In genomic region chr12:19546027-19546426, GRCh38 we compare ENCODE assay signal across 20 cellular contexts.
DNase-seq lines count a peak whose midpoint lies in the region; ATAC-seq and TF ChIP-seq lines count a peak whose summit lies in the region.
"Had no signal": no experiment of that assay in that cellular context is flagged by ENCODE, and none has a peak within 500 bp of the region (broad histone marks: within the 10 kb centered on the region; RNA-seq: fewer than 3 reads in every experiment).

No MANE protein-coding gene starts in this region.

- H3K9ac ChIP-seq in Karpas-422 (ENCODE audit: low read length), result no peak overlapping the region
- H3K9ac ChIP-seq: parathyroid adenoma had no signal

- intact Hi-C loops in Right ventricle myocardium inferior (cut with DNase I), result no loop called here
- intact Hi-C loops in cardiac septum (cut with DNase I), result no loop called here

- no peaks in the 10 kb centered on the region for H3K9me3 Mint-ChIP-seq in osteocyte (ENCODE audit: unreplicated experiment)
- H3K9me3 Mint-ChIP-seq in stimulated activated effector memory CD8-positive, alpha-beta T cell treated with anti-CD3 and anti-CD28 coated beads, Interleukin-12 subunit alpha, Interleukin-12 subunit beta, amount 100 ng/mL, for 72 hours, result no peaks in the 10 kb centered on the region
- H3K9me3 Mint-ChIP-seq: activated CD4-positive, alpha-beta T cell treated with anti-CD3 and anti-CD28 coated beads, Interleukin-2, amount 10 ng/mL, durations not matched to agents 24 days and 14 days; activated T-helper 17 cell treated with anti-CD3 and anti-CD28 coated beads, Interleukin-2, amount 50 U/mL, for 72 hours; central memory CD8-positive, alpha-beta T cell had no signal

- H3K4me3 ChIP-seq in foreskin fibroblast (ENCODE audit: low read depth in 1 of 2, low read length in 2 of 2) (no peak overlapping the region), Karpas-422 (ENCODE audit: low read length) (no peak overlapping the region)
- H3K4me3 ChIP-seq: A549, GM12878, lung, MG63 had no signal

- H2AFZ ChIP-seq in Karpas-422 (ENCODE audit: low read length), result no peak overlapping the region
- H2AFZ ChIP-seq: parathyroid adenoma had no signal

- no peak for TF ChIP-seq CTCF in foreskin fibroblast (IDR thresholded peaks at IDR 0.05; ENCODE audit: low read depth, low read length)
- TF ChIP-seq CTCF in osteocyte (IDR thresholded peaks at IDR 0.05), result no peak

- H3K4me3 Mint-ChIP-seq in osteocyte (ENCODE audit: unreplicated experiment), result no peak overlapping the region
- H3K4me3 Mint-ChIP-seq in stimulated activated effector memory CD8-positive, alpha-beta T cell treated with anti-CD3 and anti-CD28 coated beads, Interleukin-12 subunit alpha, Interleukin-12 subunit beta, amount 100 ng/mL, for 72 hours, result no peak overlapping the region
- H3K4me3 Mint-ChIP-seq: activated CD4-positive, alpha-beta T cell treated with anti-CD3 and anti-CD28 coated beads, Interleukin-2, amount 10 ng/mL, durations not matched to agents 24 days and 14 days; activated T-helper 17 cell treated with anti-CD3 and anti-CD28 coated beads, Interleukin-2, amount 50 U/mL, for 72 hours; central memory CD8-positive, alpha-beta T cell had no signal

- no peaks in the 10 kb centered on the region for H3K9me2 ChIP-seq in Karpas-422 (replicated peaks; ENCODE audit: insufficient read depth, low read length)

- no peak overlapping the region for H3K27ac ChIP-seq in Karpas-422 (ENCODE audit: low read length)
- H3K27ac ChIP-seq: A549, parathyroid adenoma had no signal

- no peaks in the 10 kb centered on the region for H3K36me3 ChIP-seq in Karpas-422 (ENCODE audit: insufficient read depth, low read length)
- H3K36me3 ChIP-seq: MG63 had no signal

- H3K4me1 Mint-ChIP-seq in osteocyte (ENCODE audit: unreplicated experiment), result peaks cover 39% of the 10 kb centered on the region
- peaks cover 6% of the 10 kb centered on the region for H3K4me1 Mint-ChIP-seq in stimulated activated effector memory CD8-positive, alpha-beta T cell treated with anti-CD3 and anti-CD28 coated beads, Interleukin-12 subunit alpha, Interleukin-12 subunit beta, amount 100 ng/mL, for 72 hours
- H3K4me1 Mint-ChIP-seq: activated CD4-positive, alpha-beta T cell treated with anti-CD3 and anti-CD28 coated beads, Interleukin-2, amount 10 ng/mL, durations not matched to agents 24 days and 14 days; central memory CD8-positive, alpha-beta T cell had no signal

- H3K9me3 ChIP-seq in Karpas-422 (ENCODE audit: low read length), result no peaks in the 10 kb centered on the region
- H3K9me3 ChIP-seq: A549, MG63 had no signal

- no peaks in the 10 kb centered on the region for H4K20me1 ChIP-seq in Karpas-422 (ENCODE audit: insufficient read depth, low read depth, low read length)

- H3K4me1 ChIP-seq in Karpas-422 (ENCODE audit: low read length), result no peaks in the 10 kb centered on the region
- H3K4me1 ChIP-seq: A549, parathyroid adenoma had no signal

- no peak for DNase-seq in Right ventricle myocardium inferior (ENCODE audit: missing footprints)
- no peak for DNase-seq in cardiac septum (ENCODE audit: low spot score)
- DNase-seq in foreskin fibroblast, result peak; percentile 40 to 68
- no peak for DNase-seq in osteocyte (ENCODE audit: extremely low spot score, unreplicated experiment)
- DNase-seq in stimulated activated naive CD4-positive, alpha-beta T cell (lab: John Stamatoyannopoulos, UW), result no peak
- no peak for DNase-seq in Karpas-422
- no peak for DNase-seq in stimulated activated effector memory CD8-positive, alpha-beta T cell treated with anti-CD3 and anti-CD28 coated beads, Interleukin-12 subunit alpha, Interleukin-12 subunit beta, amount 100 ng/mL, for 72 hours (ENCODE audit: low spot score in 2 of 2)
- DNase-seq: activated CD4-positive, alpha-beta T cell treated with anti-CD3 and anti-CD28 coated beads, Interleukin-2, amount 10 ng/mL, durations not matched to agents 24 days and 14 days; glutamatergic neuron; H7; MG63; NCI-H2227 treated with DMSO at 0.1 percent for 48 hours; OCI-M1 had no signal

- no peak overlapping the region for H3K4me2 ChIP-seq in Karpas-422 (ENCODE audit: low read depth, low read length, poor library complexity, severe bottlenecking)
- H3K4me2 ChIP-seq: A549 had no signal

- H3K27ac Mint-ChIP-seq in osteocyte (ENCODE audit: unreplicated experiment), result peak overlapping the region; percentile 73
- no peak overlapping the region for H3K27ac Mint-ChIP-seq in stimulated activated effector memory CD8-positive, alpha-beta T cell treated with anti-CD3 and anti-CD28 coated beads, Interleukin-12 subunit alpha, Interleukin-12 subunit beta, amount 100 ng/mL, for 72 hours
- H3K27ac Mint-ChIP-seq: activated CD4-positive, alpha-beta T cell treated with anti-CD3 and anti-CD28 coated beads, Interleukin-2, amount 10 ng/mL, durations not matched to agents 24 days and 14 days; activated T-helper 17 cell treated with anti-CD3 and anti-CD28 coated beads, Interleukin-2, amount 50 U/mL, for 72 hours had no signal

- peak; percentile 75 for ATAC-seq in Right ventricle myocardium inferior
- ATAC-seq in activated CD4-positive, CD25-positive, alpha-beta regulatory T cell treated with anti-CD3 and anti-CD28 coated beads, Interleukin-2, amount 50 U/mL, for 24 hours, result no peak
- no peak for ATAC-seq in stimulated activated effector memory CD8-positive, alpha-beta T cell treated with anti-CD3 and anti-CD28 coated beads, Interleukin-12 subunit alpha, Interleukin-12 subunit beta, amount 100 ng/mL, for 72 hours
- ATAC-seq: A549; activated T-helper 17 cell treated with anti-CD3 and anti-CD28 coated beads, Interleukin-2, amount 50 U/mL, for 72 hours; GM12878 had no signal

- H3K79me2 ChIP-seq in Karpas-422 (ENCODE audit: low read length), result no peaks in the 10 kb centered on the region
- H3K79me2 ChIP-seq: parathyroid adenoma had no signal

- H3K27me3 Mint-ChIP-seq in osteocyte (ENCODE audit: unreplicated experiment), result no peaks in the 10 kb centered on the region
- H3K27me3 Mint-ChIP-seq: activated CD4-positive, alpha-beta T cell treated with anti-CD3 and anti-CD28 coated beads, Interleukin-2, amount 10 ng/mL, durations not matched to agents 24 days and 14 days; activated T-helper 17 cell treated with anti-CD3 and anti-CD28 coated beads, Interleukin-2, amount 50 U/mL, for 72 hours; central memory CD8-positive, alpha-beta T cell had no signal

- H3K27me3 ChIP-seq in Karpas-422 (ENCODE audit: low read length), result no peaks in the 10 kb centered on the region
- H3K27me3 ChIP-seq: MG63 had no signal

- H3K36me3 Mint-ChIP-seq in osteocyte (ENCODE audit: unreplicated experiment), result no peaks in the 10 kb centered on the region
- H3K36me3 Mint-ChIP-seq in stimulated activated effector memory CD8-positive, alpha-beta T cell treated with anti-CD3 and anti-CD28 coated beads, Interleukin-12 subunit alpha, Interleukin-12 subunit beta, amount 100 ng/mL, for 72 hours, result no peaks in the 10 kb centered on the region

Comparison
In these comparisons a context has a peak if more than half of its experiments do, and no peak if none do; other contexts are left out.
1. DNase-seq: peak in foreskin fibroblast (2 of 2); none in Right ventricle myocardium inferior (single experiment), cardiac septum (single experiment), osteocyte (single experiment), stimulated activated naive CD4-positive, alpha-beta T cell (0 of 6), Karpas-422 (single experiment) and stimulated activated effector memory CD8-positive, alpha-beta T cell treated with anti-CD3 and anti-CD28 coated beads, Interleukin-12 subunit alpha, Interleukin-12 subunit beta, amount 100 ng/mL, for 72 hours (0 of 2).